In genomic region chr16:19366384-19366783, GRCh38 we compare ENCODE assay signal across 27 cellular contexts. TPM values are rescaled to one million over a fixed set of nuclear protein-coding genes. Genes with fewer than 3 reads are reported as not detected.
DNase-seq lines count a peak whose midpoint lies in the region; ATAC-seq and TF ChIP-seq lines count a peak whose summit lies in the region.
"Had no signal": no experiment of that assay in that cellular context is flagged by ENCODE, and none has a peak within 500 bp of the region (broad histone marks: within the 10 kb centered on the region; RNA-seq: fewer than 3 reads in every experiment).

No MANE protein-coding gene starts in this region.

- no peak for TF ChIP-seq POLR2A in lower leg skin (IDR thresholded peaks at IDR 0.05)

- H3K4me3 ChIP-seq in mesenchymal stem cell (ENCODE audit: insufficient read depth in 1 of 2, low read depth in 1 of 2, low read length in 2 of 2), result no peak overlapping the region
- no peak overlapping the region for H3K4me3 ChIP-seq in lower leg skin (ENCODE audit: low read depth, poor library complexity, severe bottlenecking)
- H3K4me3 ChIP-seq: Peyer's patch had no signal

- H3K9ac ChIP-seq in mesenchymal stem cell (ENCODE audit: low read length), result no peak overlapping the region
- H3K9ac ChIP-seq: KMS-11 had no signal

- no peak overlapping the region for H3K18ac ChIP-seq in mesenchymal stem cell (ENCODE audit: low read depth in 1 of 2, low read length in 2 of 2)

- intact Hi-C loops in lower leg skin (cut with DNase I; ENCODE audit: low total_unique reads), result no loop called here

- H3K4ac ChIP-seq in mesenchymal stem cell (ENCODE audit: low read depth in 1 of 2, low read length in 2 of 2), result no peak overlapping the region

- H3K36me3 ChIP-seq in mesenchymal stem cell (ENCODE audit: control insufficient read depth in 1 of 2, insufficient read depth in 2 of 2, low read depth in 1 of 2, low read length in 2 of 2), result no peaks in the 10 kb centered on the region
- H3K36me3 ChIP-seq: Peyer's patch had no signal

- in situ Hi-C loops in G401 (cut with HindIII; ENCODE audit: low sequenced_read_pairs), result no loop called here

- no peak overlapping the region for H3K14ac ChIP-seq in mesenchymal stem cell (ENCODE audit: low read length in 2 of 2)

- no peak overlapping the region for H4K91ac ChIP-seq in mesenchymal stem cell (ENCODE audit: low read length)

- peaks cover 0 to 9% of the 10 kb centered on the region in 2 experiments for H3K27me3 ChIP-seq in mesenchymal stem cell (ENCODE audit: control insufficient read depth in 1 of 2, insufficient read depth in 1 of 2, low read length in 2 of 2)
- H3K27me3 ChIP-seq: Peyer's patch had no signal

- no peak overlapping the region for H3K27ac ChIP-seq in mesenchymal stem cell (ENCODE audit: low read length, poor library complexity, severe bottlenecking)
- H3K27ac ChIP-seq: KMS-11, Peyer's patch had no signal

- H3K4me1 ChIP-seq in mesenchymal stem cell (ENCODE audit: control insufficient read depth, insufficient read depth, low read depth, low read length), result no peaks in the 10 kb centered on the region
- H3K4me1 ChIP-seq: Peyer's patch had no signal

- no peak overlapping the region for H2BK15ac ChIP-seq in mesenchymal stem cell (ENCODE audit: low read depth, poor library complexity, severe bottlenecking)

- no peak overlapping the region for H2AK5ac ChIP-seq in mesenchymal stem cell (ENCODE audit: low read length, severe bottlenecking)

- no peak overlapping the region for H3K4me2 ChIP-seq in mesenchymal stem cell (ENCODE audit: low read length, poor library complexity, severe bottlenecking)
- H3K4me2 ChIP-seq: KMS-11 had no signal

- H2BK120ac ChIP-seq in mesenchymal stem cell (ENCODE audit: low read depth, low read length), result no peak overlapping the region

- DNase-seq in A172 (ENCODE audit: low spot score) (peak; percentile 60), GM04503 (ENCODE audit: low read depth) (peak; percentile 7), amniotic epithelial cell (ENCODE audit: low read depth) (peak; percentile 40), mesenchymal stem cell (peak; percentile 23), lower leg skin (ENCODE audit: low spot score in 2 of 2) (no peak), G401 (ENCODE audit: low spot score) (no peak)
- DNase-seq: CD4-positive, CD25-positive, alpha-beta regulatory T cell; DND-41; GDM1; GOT3; HCEC 1CT; IMR-90; MV-4-11; NCI-H1105 treated with DMSO at 0.1 percent for 48 hours; NCI-H2029 treated with DMSO at 0.1 percent for 48 hours; NCI-H2171; NCI-H345; NCI-H524; NCI-H774; Peyer's patch; Right ventricle myocardium superior had no signal

- TF ChIP-seq CTCF in lower leg skin (IDR thresholded peaks at IDR 0.05), result no peak

- no peak overlapping the region for H2BK12ac ChIP-seq in mesenchymal stem cell (ENCODE audit: low read length in 2 of 2)

- ATAC-seq in GM19452 (IDR thresholded peaks at IDR 0.05; ENCODE audit: unreplicated experiment), result no peak
- ATAC-seq in HG03442 (IDR thresholded peaks at IDR 0.05; ENCODE audit: unreplicated experiment), result no peak

- H2BK5ac ChIP-seq in mesenchymal stem cell (ENCODE audit: low read depth, low read length, poor library complexity, severe bottlenecking), result no peak overlapping the region

- H3K23ac ChIP-seq in mesenchymal stem cell (ENCODE audit: low read length in 2 of 2), result no peak overlapping the region

- H3K79me1 ChIP-seq in mesenchymal stem cell (replicated peaks; ENCODE audit: low read length, poor library complexity, severe bottlenecking), result no peaks in the 10 kb centered on the region

- 39% methylated on average over 4 of the region's 4 CpGs for WGBS in mesenchymal stem cell
- WGBS in lower leg skin, 2 donors, result 41% methylated on average over 4 of the region's 4 CpGs

- H2AFZ ChIP-seq in mesenchymal stem cell (ENCODE audit: low read depth, low read length), result no peak overlapping the region

- H3K9me3 ChIP-seq in mesenchymal stem cell (ENCODE audit: control insufficient read depth, low read length), result no peaks in the 10 kb centered on the region
- H3K9me3 ChIP-seq: Caco-2 had no signal

- H4K8ac ChIP-seq in mesenchymal stem cell (ENCODE audit: low read length), result no peak overlapping the region

RNA-seq across cellular contexts. Expression of gene TMC5, which starts 51.3 kb away (rescaled TPM):
- not detected in 2 replicates for total RNA-seq in A172 (2014; rRNA removed; shearing (Covaris generic))
- polyA plus RNA-seq in mesenchymal stem cell (2013, experiment 1 of 2), result 0.06 TPM
- polyA plus RNA-seq in mesenchymal stem cell (2013, experiment 2 of 2), result 0.01 TPM
- 1 to 10 TPM in 3 of 4 donors, under 1 TPM in 1; 0.80 to 1.8 (median 1.2) TPM for total RNA-seq in lower leg skin
- not detected in 2 replicates for total RNA-seq in G401 (2014; rRNA removed; shearing (Covaris generic))
- total RNA-seq: CD4-positive, CD25-positive, alpha-beta regulatory T cell; IMR-90; OCI-LY7; Right ventricle myocardium superior had no signal
- polyA plus RNA-seq: BJ; CD4-positive, CD25-positive, alpha-beta regulatory T cell; IMR-90 had no signal

Comparison
In these comparisons a context has a peak if more than half of its experiments do, and no peak if none do; other contexts are left out.
1. DNase-seq: peak in A172 (single experiment), GM04503 (single experiment), amniotic epithelial cell (single experiment) and mesenchymal stem cell (single experiment); none in lower leg skin (0 of 2) and G401 (single experiment).